Comparison of ENCODE assay signal across 8 cellular contexts in genomic region chr2:178193823-178194599, GRCh38. TPM values are rescaled to one million over a fixed set of nuclear protein-coding genes. Genes with fewer than 3 reads are reported as not detected.
A peak's percentile ranks its signal among the peaks of the same experiment; 100 is the strongest.
DNase-seq lines count a peak whose midpoint lies in the region; ATAC-seq and TF ChIP-seq lines count a peak whose summit lies in the region.

OSBPL6 (plus strand) TSS chr2:178194512; CDS start chr2:178306185, 111,673 bp downstream.

- peaks cover 36% of the 10 kb centered on the region for H3K27me3 ChIP-seq in HUES6 (ENCODE audit: control insufficient read depth, insufficient read depth, low read length)
- H3K27me3 ChIP-seq in Panc1 (ENCODE audit: control insufficient read depth, insufficient read depth, low read length), result peaks cover 37% of the 10 kb centered on the region
- H3K27me3 ChIP-seq in neural progenitor cell, result peaks cover 33% of the 10 kb centered on the region
- no peaks in the 10 kb centered on the region for H3K27me3 ChIP-seq in suprapubic skin

- peaks cover 24% of the 10 kb centered on the region for H3K4me1 Mint-ChIP-seq in neural progenitor cell

- peaks cover 4% of the 10 kb centered on the region for H3K4me1 ChIP-seq in HUES6 (ENCODE audit: control insufficient read depth, insufficient read depth, low read length)
- peaks cover 4% of the 10 kb centered on the region; the same call in 1 of the 2 replicates for H3K4me1 ChIP-seq in Panc1 (ENCODE audit: control insufficient read depth, insufficient read depth, low read length)
- H3K4me1 ChIP-seq in neural progenitor cell, result peaks cover 22% of the 10 kb centered on the region
- peaks cover 16% of the 10 kb centered on the region for H3K4me1 ChIP-seq in suprapubic skin

- H3K4me3 Mint-ChIP-seq in neural progenitor cell, result peak within 1 kb of the TSS; percentile 94

- H3K9me3 Mint-ChIP-seq in neural progenitor cell, result no peaks in the 10 kb centered on the region

- DNase-seq in DMS 273 treated with DMSO at 0.1 percent for 48 hours (lab: John Stamatoyannopoulos, UW), result peak; percentile 63
- no peak for DNase-seq in Panc1 (ENCODE audit: low read depth, low spot score)
- DNase-seq in activated gamma-delta T cell treated with Interleukin-2 at 50 U/mL for 16 hours, result peak; percentile 22
- peak; percentile 72 for DNase-seq in foreskin melanocyte
- DNase-seq in neural progenitor cell (ENCODE audit: low spot score), result peak; percentile 94
- DNase-seq in suprapubic skin (ENCODE audit: low spot score in 2 of 2), result peak; percentile 83 to 84

- peaks cover 32% of the 10 kb centered on the region for H3F3A ChIP-seq in neural progenitor cell (ENCODE audit: low read depth)

- H3K9me3 ChIP-seq in HUES6 (ENCODE audit: control insufficient read depth, insufficient read depth, low read depth, low read length) (no peaks in the 10 kb centered on the region), Panc1 (ENCODE audit: control insufficient read depth, insufficient read depth, low read depth, low read length) (no peaks in the 10 kb centered on the region), neural progenitor cell (ENCODE audit: low read depth) (no peaks in the 10 kb centered on the region), suprapubic skin (no peaks in the 10 kb centered on the region)

- 0% methylated on average over 13 of the region's 90 CpGs for WGBS in suprapubic skin

- H3K36me3 Mint-ChIP-seq in neural progenitor cell, result no peaks in the 10 kb centered on the region

- H3K27ac ChIP-seq in HUES6 (ENCODE audit: low read depth, low read length), result no peak within 1 kb of the TSS; the same call in 1 of the 2 replicates
- no peak within 1 kb of the TSS for H3K27ac ChIP-seq in Panc1 (ENCODE audit: low read length)
- H3K27ac ChIP-seq in neural progenitor cell, result no peak within 1 kb of the TSS
- H3K27ac ChIP-seq in suprapubic skin, result peak within 1 kb of the TSS; percentile 96

- CTCF ChIA-PET in Panc1 (lab: Charles Lee), result no interaction called here

- intact Hi-C loops in Panc1 (cut with micrococcal nuclease; ENCODE audit: unreplicated experiment), result no loop called here

- in situ Hi-C loops in Panc1 (cut with HindIII; ENCODE audit: low pct_unique_long_range_greater_than_20kb, low sequenced_read_pairs), result no loop called here

- H3K27me3 Mint-ChIP-seq in neural progenitor cell (ENCODE audit: insufficient read depth, low read depth), result peaks cover 21% of the 10 kb centered on the region

- ATAC-seq in GM21528 (IDR thresholded peaks at IDR 0.05; ENCODE audit: low FRiP score, unreplicated experiment) (peak; percentile 95), Panc1 (peak; percentile 95)

- H3K27ac Mint-ChIP-seq in neural progenitor cell, result peak within 1 kb of the TSS; percentile 73

- H3K36me3 ChIP-seq in HUES6 (ENCODE audit: control insufficient read depth, insufficient read depth, low read length) (no peaks in the 10 kb centered on the region), Panc1 (ENCODE audit: control insufficient read depth, insufficient read depth, low read length) (no peaks in the 10 kb centered on the region), neural progenitor cell (no peaks in the 10 kb centered on the region), suprapubic skin (no peaks in the 10 kb centered on the region)

- peaks cover 15% of the 10 kb centered on the region for H4K20me1 ChIP-seq in neural progenitor cell (ENCODE audit: low read depth)

- peak within 1 kb of the TSS; percentile 100 for H2AFZ ChIP-seq in neural progenitor cell (replicated peaks)

- peak; percentile 43; the same call in 1 of the 2 replicates for TF ChIP-seq CTCF in Panc1 (IDR thresholded peaks at IDR 0.05)
- TF ChIP-seq CTCF in neural progenitor cell (IDR thresholded peaks at IDR 0.05), result peak; percentile 32
- TF ChIP-seq CTCF in suprapubic skin (IDR thresholded peaks at IDR 0.05), result peak in 1 of 2 donors; percentile 57

- no TSS peak for BruUV-seq in Panc1 (replicated peaks; lab: Mats Ljungman, UMichigan)

- H3K4me2 ChIP-seq in neural progenitor cell, result peak within 1 kb of the TSS; percentile 88

- POLR2A ChIA-PET in Panc1 (lab: Charles Lee), result no interaction called here

- H3K9ac ChIP-seq in HUES6 (ENCODE audit: low read length), result peak within 1 kb of the TSS; percentile 65
- H3K9ac ChIP-seq in neural progenitor cell, result peak within 1 kb of the TSS; percentile 48

- no peak for TF ChIP-seq EP300 in suprapubic skin (IDR thresholded peaks at IDR 0.05)

- peak within 1 kb of the TSS; percentile 84 for H3K4me3 ChIP-seq in HUES6 (ENCODE audit: low read depth, low read length)
- H3K4me3 ChIP-seq in Panc1 (ENCODE audit: low read depth in 2 of 2, low read length in 2 of 2), result peak within 1 kb of the TSS; percentile 62 to 68
- H3K4me3 ChIP-seq in neural progenitor cell, result peak within 1 kb of the TSS; percentile 100
- H3K4me3 ChIP-seq in suprapubic skin, result peak within 1 kb of the TSS; percentile 94

- peaks cover 19% of the 10 kb centered on the region for H3K79me2 ChIP-seq in neural progenitor cell (ENCODE audit: low read depth)

- TF ChIP-seq POLR2A in suprapubic skin (IDR thresholded peaks at IDR 0.05), result peak in 1 of 2 donors; percentile 35

RNA-seq across cellular contexts. Expression of gene OSBPL6, which starts in this region (rescaled TPM):
- 2.1 TPM for total RNA-seq in Panc1 (2021; ENCODE audit: unreplicated experiment)
- polyA plus RNA-seq in Panc1 (2012; ENCODE audit: insufficient read length), result 0.86 TPM
- 14.0 and 14.8 TPM in 2 replicates for total RNA-seq in neural progenitor cell (ENCODE audit: low replicate concordance)
- total RNA-seq in suprapubic skin, result 10 to 100 TPM; 19.5 to 30.9 (median 23.9) TPM
